ENCODE assay signal across 8 cellular contexts in the genomic region with DNA sequence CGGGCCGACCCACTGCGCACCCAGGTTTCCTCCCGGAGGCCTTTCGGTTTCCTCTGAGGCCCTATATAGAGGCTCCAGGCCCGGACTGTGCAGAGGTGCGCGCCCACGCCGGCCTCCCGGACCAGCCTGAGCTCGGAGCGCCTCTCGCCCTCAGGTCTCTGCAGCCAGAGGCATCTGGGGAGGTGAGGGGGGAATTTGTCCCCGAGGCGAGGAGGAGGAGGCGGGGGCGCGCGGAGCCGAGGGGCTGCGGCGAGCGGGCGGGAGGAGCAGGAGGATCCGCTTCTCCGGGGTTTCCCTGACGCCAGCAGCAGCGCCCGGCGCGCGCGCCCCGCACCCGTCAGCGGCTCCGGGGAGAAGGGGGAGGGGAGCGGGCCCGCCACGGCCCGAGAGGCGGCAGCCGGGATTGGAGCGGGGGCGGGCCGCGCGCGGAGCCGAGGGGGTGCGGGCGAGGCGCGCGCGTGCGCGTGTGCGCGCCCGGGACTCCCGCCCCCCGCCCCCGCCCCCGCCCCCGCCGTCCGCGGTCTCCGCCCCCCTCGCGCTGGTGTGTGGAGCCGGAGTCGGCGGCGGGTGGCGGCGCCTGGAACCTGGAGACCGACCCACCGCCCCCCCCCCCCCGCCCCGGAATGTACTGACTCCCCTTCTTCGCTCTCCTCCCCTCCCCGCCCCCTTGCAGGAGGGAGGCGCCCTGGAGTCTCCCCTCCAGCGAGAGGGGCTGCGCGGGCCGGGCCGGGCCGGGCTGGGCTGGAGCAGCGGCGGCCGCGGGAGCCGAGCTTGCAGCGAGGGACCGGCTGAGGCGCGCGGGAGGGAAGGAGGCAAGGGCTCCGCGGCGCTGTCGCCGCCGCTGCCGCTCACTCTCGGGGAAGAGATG. TPM values are rescaled to one million over a fixed set of nuclear protein-coding genes. Genes with fewer than 3 reads are reported as not detected.
A peak's percentile ranks its signal among the peaks of the same experiment; 100 is the strongest.
DNase-seq lines count a peak whose midpoint lies in the region; ATAC-seq, FAIRE-seq and TF ChIP-seq lines count a peak whose summit lies in the region.

A gene with protein sequence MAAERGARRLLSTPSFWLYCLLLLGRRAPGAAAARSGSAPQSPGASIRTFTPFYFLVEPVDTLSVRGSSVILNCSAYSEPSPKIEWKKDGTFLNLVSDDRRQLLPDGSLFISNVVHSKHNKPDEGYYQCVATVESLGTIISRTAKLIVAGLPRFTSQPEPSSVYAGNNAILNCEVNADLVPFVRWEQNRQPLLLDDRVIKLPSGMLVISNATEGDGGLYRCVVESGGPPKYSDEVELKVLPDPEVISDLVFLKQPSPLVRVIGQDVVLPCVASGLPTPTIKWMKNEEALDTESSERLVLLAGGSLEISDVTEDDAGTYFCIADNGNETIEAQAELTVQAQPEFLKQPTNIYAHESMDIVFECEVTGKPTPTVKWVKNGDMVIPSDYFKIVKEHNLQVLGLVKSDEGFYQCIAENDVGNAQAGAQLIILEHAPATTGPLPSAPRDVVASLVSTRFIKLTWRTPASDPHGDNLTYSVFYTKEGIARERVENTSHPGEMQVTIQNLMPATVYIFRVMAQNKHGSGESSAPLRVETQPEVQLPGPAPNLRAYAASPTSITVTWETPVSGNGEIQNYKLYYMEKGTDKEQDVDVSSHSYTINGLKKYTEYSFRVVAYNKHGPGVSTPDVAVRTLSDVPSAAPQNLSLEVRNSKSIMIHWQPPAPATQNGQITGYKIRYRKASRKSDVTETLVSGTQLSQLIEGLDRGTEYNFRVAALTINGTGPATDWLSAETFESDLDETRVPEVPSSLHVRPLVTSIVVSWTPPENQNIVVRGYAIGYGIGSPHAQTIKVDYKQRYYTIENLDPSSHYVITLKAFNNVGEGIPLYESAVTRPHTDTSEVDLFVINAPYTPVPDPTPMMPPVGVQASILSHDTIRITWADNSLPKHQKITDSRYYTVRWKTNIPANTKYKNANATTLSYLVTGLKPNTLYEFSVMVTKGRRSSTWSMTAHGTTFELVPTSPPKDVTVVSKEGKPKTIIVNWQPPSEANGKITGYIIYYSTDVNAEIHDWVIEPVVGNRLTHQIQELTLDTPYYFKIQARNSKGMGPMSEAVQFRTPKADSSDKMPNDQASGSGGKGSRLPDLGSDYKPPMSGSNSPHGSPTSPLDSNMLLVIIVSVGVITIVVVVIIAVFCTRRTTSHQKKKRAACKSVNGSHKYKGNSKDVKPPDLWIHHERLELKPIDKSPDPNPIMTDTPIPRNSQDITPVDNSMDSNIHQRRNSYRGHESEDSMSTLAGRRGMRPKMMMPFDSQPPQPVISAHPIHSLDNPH (N-terminal part only) (plus strand): TSS at position 653 of the 868 bp plus-strand sequence. CDS start 213 bp downstream, at position 866.

- H4K20me1 ChIP-seq in astrocyte (ENCODE audit: insufficient read depth, low read length), result peaks cover 22% of the 10 kb centered on the region

- H3K4me3 Mint-ChIP-seq in HFFc6, result peak within 1 kb of the TSS; percentile 87
- H3K4me3 Mint-ChIP-seq in astrocyte (ENCODE audit: unreplicated experiment), result peak within 1 kb of the TSS; percentile 93

- H3K4me1 ChIP-seq in astrocyte (ENCODE audit: insufficient read depth, low read length) (peaks cover 9% of the 10 kb centered on the region), right cardiac atrium (ENCODE audit: control insufficient read depth, insufficient read depth, low read length) (no peaks in the 10 kb centered on the region), prostate gland (replicated peaks) (peaks cover 5% of the 10 kb centered on the region), upper lobe of left lung (peaks cover 2 to 34% (median 15%) of the 10 kb centered on the region in 4 donors)

- H3K9me3 ChIP-seq in astrocyte (ENCODE audit: insufficient read depth, low read depth, low read length) (no peaks in the 10 kb centered on the region), right cardiac atrium (ENCODE audit: control insufficient read depth, low read length) (no peaks in the 10 kb centered on the region), prostate gland (no peaks in the 10 kb centered on the region), upper lobe of left lung (no peaks in the 10 kb centered on the region)

- H3K27me3 Mint-ChIP-seq in HFFc6 (ENCODE audit: insufficient read depth) (peaks cover 15% of the 10 kb centered on the region), astrocyte (ENCODE audit: low read depth, unreplicated experiment) (no peaks in the 10 kb centered on the region)

- H3K4me2 ChIP-seq in astrocyte (ENCODE audit: low read length), result peak within 1 kb of the TSS; percentile 95

- intact Hi-C loops in right cardiac atrium (cut with DNase I), result no loop called here
- intact Hi-C loops in prostate gland (cut with DNase I), result loop anchor here (5.0 to 10.0 kb wide), 2 partner anchors 60 to 177 kb away; no protein-coding TSS in a partner anchor

- DNase-seq in EL (peak; percentile 65), HFFc6 (peak; percentile 20), NCI-H1436 (lab: John Stamatoyannopoulos, UW) (peak; percentile 87), T-helper 9 cell (peak; percentile 75), astrocyte (ENCODE audit: low read depth) (peak; percentile 56), right cardiac atrium (peak; percentile 86 to 96 (median 95)), prostate gland (ENCODE audit: low spot score) (peak; percentile 88), upper lobe of left lung (peak; percentile 83 to 97)

- FAIRE-seq in astrocyte (lab: Jason Lieb, UNC), result no peak

- H3K27ac Mint-ChIP-seq in HFFc6, result no peak within 1 kb of the TSS
- peak within 1 kb of the TSS; percentile 79 for H3K27ac Mint-ChIP-seq in astrocyte (ENCODE audit: unreplicated experiment)

- H3K9me3 Mint-ChIP-seq in HFFc6 (no peaks in the 10 kb centered on the region), astrocyte (ENCODE audit: unreplicated experiment) (no peaks in the 10 kb centered on the region)

- TF ChIP-seq EP300 in upper lobe of left lung (IDR thresholded peaks at IDR 0.05), result no peak

- under 1% methylated on average over 87 of the region's 110 CpGs for WGBS in right cardiac atrium
- WGBS in prostate gland, result under 1% methylated on average over 26 of the region's 110 CpGs
- WGBS in upper lobe of left lung, 2 donors, result 2% methylated on average over 27 of the region's 110 CpGs; no CpG with 5 or more reads in 1 of the 2 donors

- H3K4me3 ChIP-seq in astrocyte (ENCODE audit: insufficient read depth, low read depth, low read length) (peak within 1 kb of the TSS; percentile 75), right cardiac atrium (ENCODE audit: low read length) (peak within 1 kb of the TSS; percentile 77), prostate gland (peak within 1 kb of the TSS; percentile 67 to 86), upper lobe of left lung (peak within 1 kb of the TSS; percentile 86 to 97 (median 92))

- H3K9ac ChIP-seq in astrocyte (ENCODE audit: low read length), result peak within 1 kb of the TSS; percentile 80

- TF ChIP-seq POLR2A in prostate gland (IDR thresholded peaks at IDR 0.05) (peak; percentile 60), upper lobe of left lung (IDR thresholded peaks at IDR 0.05) (peak in 3 of 4 donors; percentile 12 to 44 (median 42))

- TF ChIP-seq CTCF in HFFc6 (IDR thresholded peaks at IDR 0.05) (no peak), astrocyte (IDR thresholded peaks at IDR 0.05; ENCODE audit: insufficient read depth, low read depth, low read length) (no peak), prostate gland (IDR thresholded peaks at IDR 0.05) (no peak), upper lobe of left lung (IDR thresholded peaks at IDR 0.05) (no peak)

- peak; percentile 94 to 95 for ATAC-seq in right cardiac atrium
- ATAC-seq in upper lobe of left lung (ENCODE audit: low FRiP score in 2 of 2), result peak; percentile 90 to 95

- H3K79me2 ChIP-seq in astrocyte (ENCODE audit: insufficient read depth, low read length), result no peaks in the 10 kb centered on the region

- H3K36me3 Mint-ChIP-seq in HFFc6 (ENCODE audit: low read depth) (no peaks in the 10 kb centered on the region), astrocyte (ENCODE audit: low read depth, unreplicated experiment) (no peaks in the 10 kb centered on the region)

- H3K4me1 Mint-ChIP-seq in HFFc6 (ENCODE audit: low read depth) (peaks cover 6% of the 10 kb centered on the region), astrocyte (ENCODE audit: low read depth, unreplicated experiment) (peaks cover 1% of the 10 kb centered on the region)

- peak within 1 kb of the TSS; percentile 91 for H2AFZ ChIP-seq in astrocyte (ENCODE audit: low read depth, low read length)

- H3K36me3 ChIP-seq in astrocyte (ENCODE audit: insufficient read depth, low read length), result no peaks in the 10 kb centered on the region
- no peaks in the 10 kb centered on the region for H3K36me3 ChIP-seq in prostate gland
- no peaks in the 10 kb centered on the region for H3K36me3 ChIP-seq in upper lobe of left lung

- H3K27ac ChIP-seq in astrocyte (ENCODE audit: low read depth, low read length), result peak within 1 kb of the TSS; percentile 55
- H3K27ac ChIP-seq in right cardiac atrium (ENCODE audit: low read length), result peak within 1 kb of the TSS; percentile 92
- H3K27ac ChIP-seq in prostate gland, result peak within 1 kb of the TSS; percentile 91 to 96
- peak within 1 kb of the TSS; percentile 88 to 94 (median 90) for H3K27ac ChIP-seq in upper lobe of left lung

- H3K27me3 ChIP-seq in astrocyte (ENCODE audit: insufficient read depth, low read length) (peaks cover 12% of the 10 kb centered on the region), right cardiac atrium (ENCODE audit: control insufficient read depth, insufficient read depth) (no peaks in the 10 kb centered on the region), prostate gland (replicated peaks; ENCODE audit: insufficient read depth) (no peaks in the 10 kb centered on the region), upper lobe of left lung (peaks cover 0 to 3% (median 0%) of the 10 kb centered on the region in 4 donors)

RNA-seq across cellular contexts. Expression of the gene that starts here (rescaled TPM):
- total RNA-seq in HFFc6 (2021; fragmentation: NEBNext Ultra II Directional; extraction: Animal tissue kit (Norgen Biotek cat#: 25700)), result 10 to 100 TPM in 4 of 6 experiments, 1 to 10 TPM in 2; 6.4 to 20.3 (median 16.3) TPM
- total RNA-seq in astrocyte (30.3 and 39.5 TPM in 2 replicates), right cardiac atrium (10 to 100 TPM; 11.5 to 17.2 (median 15.9) TPM), prostate gland (10 to 100 TPM; 75.0 to 80.7 TPM), upper lobe of left lung (10 to 100 TPM; 14.7 to 37.5 (median 28.2) TPM)
- 7.5 TPM for polyA plus RNA-seq in right cardiac atrium

Comparison
In these comparisons a context has a peak if more than half of its experiments do, and no peak if none do; other contexts are left out.
1. Peak in every context shown above with its lines: DNase-seq, ATAC-seq, H3K4me3 ChIP-seq and H3K27ac ChIP-seq.
2. DNase-seq: peak in every context shown above with its lines; median percentile 95 in right cardiac atrium; 90 in upper lobe of left lung; 88 in prostate gland; 87 in NCI-H1436; 75 in T-helper 9 cell; 65 in EL; 56 in astrocyte; 20 in HFFc6.